ENCODE assay signal across 8 cellular contexts in genomic region chr13:33543089-33543459, GRCh38.
DNase-seq lines count a peak whose midpoint lies in the region; ATAC-seq and TF ChIP-seq lines count a peak whose summit lies in the region.

No MANE protein-coding gene starts in this region.

- H3K4me3 Mint-ChIP-seq in activated CD8-positive, alpha-beta memory T cell treated with anti-CD3 and anti-CD28 coated beads, Interleukin-2, amount 10 ng/mL, durations not matched to agents 7 days and 5 days, result peak overlapping the region; percentile 80
- H3K4me3 Mint-ChIP-seq in chondrocyte (ENCODE audit: unreplicated experiment), result peak overlapping the region; percentile 75

- DNase-seq in activated CD8-positive, alpha-beta memory T cell treated with anti-CD3 and anti-CD28 coated beads, Interleukin-2, amount 10 ng/mL, durations not matched to agents 7 days and 5 days, result no peak
- DNase-seq in activated CD8-positive, alpha-beta memory T cell treated with anti-CD3 and anti-CD28 coated beads for 24 hours, result no peak
- no peak for DNase-seq in chondrocyte (ENCODE audit: low spot score)
- DNase-seq in pons (ENCODE audit: low spot score), result no peak
- DNase-seq in NCI-H774 (lab: John Stamatoyannopoulos, UW), result no peak
- no peak for DNase-seq in T-helper 9 cell

- H3K4me1 ChIP-seq in mucosa of rectum (ENCODE audit: control insufficient read depth in 2 of 2, insufficient read depth in 2 of 2, low read length in 2 of 2), result peaks cover 11 to 17% of the 10 kb centered on the region in 2 donors

- ATAC-seq in activated CD8-positive, alpha-beta memory T cell treated with anti-CD3 and anti-CD28 coated beads, Interleukin-2, amount 10 ng/mL, durations not matched to agents 7 days and 5 days, result no peak
- peak; percentile 8 for ATAC-seq in HG03521 (IDR thresholded peaks at IDR 0.05; ENCODE audit: unreplicated experiment)

- CTCF ChIA-PET in activated CD8-positive, alpha-beta memory T cell treated with anti-CD3 and anti-CD28 coated beads, Interleukin-2, amount 10 ng/mL, durations not matched to agents 7 days and 5 days (lab: Charles Lee), result interaction anchor here (0.6 to 3.1 kb wide), 17 partner anchors 13 to 957 kb away, joined by 3 to 34 read pairs (median 5); partner anchors contain the start of gene PDS5B

- peaks cover 32% of the 10 kb centered on the region for H3K4me1 Mint-ChIP-seq in activated CD8-positive, alpha-beta memory T cell treated with anti-CD3 and anti-CD28 coated beads, Interleukin-2, amount 10 ng/mL, durations not matched to agents 7 days and 5 days
- peaks cover 36% of the 10 kb centered on the region for H3K4me1 Mint-ChIP-seq in chondrocyte (ENCODE audit: low read depth)

- no peaks in the 10 kb centered on the region for H3K9me3 Mint-ChIP-seq in activated CD8-positive, alpha-beta memory T cell treated with anti-CD3 and anti-CD28 coated beads, Interleukin-2, amount 10 ng/mL, durations not matched to agents 7 days and 5 days (ENCODE audit: low read depth)
- no peaks in the 10 kb centered on the region for H3K9me3 Mint-ChIP-seq in chondrocyte (ENCODE audit: low read depth)

- H3K36me3 Mint-ChIP-seq in activated CD8-positive, alpha-beta memory T cell treated with anti-CD3 and anti-CD28 coated beads, Interleukin-2, amount 10 ng/mL, durations not matched to agents 7 days and 5 days, result peaks cover 6% of the 10 kb centered on the region
- no peaks in the 10 kb centered on the region for H3K36me3 Mint-ChIP-seq in chondrocyte (ENCODE audit: low read depth)

- H3K27me3 ChIP-seq in mucosa of rectum (ENCODE audit: control insufficient read depth in 2 of 2, insufficient read depth in 2 of 2, low read length in 2 of 2), result no peaks in the 10 kb centered on the region

- H3K36me3 ChIP-seq in mucosa of rectum (ENCODE audit: control insufficient read depth in 2 of 2, insufficient read depth in 2 of 2, low read length in 2 of 2), result no peaks in the 10 kb centered on the region

- no peaks in the 10 kb centered on the region for H3K27me3 Mint-ChIP-seq in activated CD8-positive, alpha-beta memory T cell treated with anti-CD3 and anti-CD28 coated beads, Interleukin-2, amount 10 ng/mL, durations not matched to agents 7 days and 5 days
- H3K27me3 Mint-ChIP-seq in chondrocyte (ENCODE audit: low read depth), result no peaks in the 10 kb centered on the region

- no peaks in the 10 kb centered on the region for H3K9me3 ChIP-seq in mucosa of rectum (ENCODE audit: control insufficient read depth in 2 of 2, low read length in 2 of 2)

- TF ChIP-seq CTCF in chondrocyte (IDR thresholded peaks at IDR 0.05), result no peak

- H3K27ac Mint-ChIP-seq in activated CD8-positive, alpha-beta memory T cell treated with anti-CD3 and anti-CD28 coated beads, Interleukin-2, amount 10 ng/mL, durations not matched to agents 7 days and 5 days, result peak overlapping the region; percentile 97
- H3K27ac Mint-ChIP-seq in chondrocyte (ENCODE audit: unreplicated experiment), result peak overlapping the region; percentile 99

- peak overlapping the region; percentile 78 to 84 for H3K4me3 ChIP-seq in mucosa of rectum (ENCODE audit: low read length in 2 of 2)

- peak overlapping the region; percentile 87 to 96 for H3K9ac ChIP-seq in mucosa of rectum (ENCODE audit: low read depth in 1 of 2, low read length in 2 of 2)

- H3K27ac ChIP-seq in mucosa of rectum (ENCODE audit: low read depth in 2 of 2, low read length in 2 of 2), result peak overlapping the region; percentile 98 to 100
